29 cellular contexts compared by ENCODE assay signal in genomic region chr1:194624833-194625232, GRCh38.
"Had no signal": no experiment of that assay in that cellular context is flagged by ENCODE, and none has a peak within 500 bp of the region (broad histone marks: within the 10 kb centered on the region; RNA-seq: fewer than 3 reads in every experiment).

No MANE protein-coding gene starts in this region.

- H3K9me3 Mint-ChIP-seq: type B pancreatic cell had no signal

- H3K27ac Mint-ChIP-seq: naive thymus-derived CD4-positive, alpha-beta T cell; natural killer cell; nephron; progenitor cell of endocrine pancreas; stimulated activated memory B cell treated with anti-CD40 and anti-IgM and Interleukin-4, amounts not matched to agents 10 μg/mL and 1 μg/mL and 100 μg/mL, for 72 hours; stimulated activated naive CD8-positive, alpha-beta T cell treated with anti-CD3 and anti-CD28 coated beads, Interleukin-15, amount 100 ng/mL, for 72 hours; type B pancreatic cell had no signal

- H3K4me3 ChIP-seq: ovary, psoas muscle, right lobe of liver, sigmoid colon, suprapubic skin, testis, tibial artery, transverse colon, upper lobe of right lung, uterus had no signal

- H3K4me1 Mint-ChIP-seq: naive thymus-derived CD4-positive, alpha-beta T cell; natural killer cell; nephron; stimulated activated memory B cell treated with anti-CD40 and anti-IgM and Interleukin-4, amounts not matched to agents 10 μg/mL and 1 μg/mL and 100 μg/mL, for 72 hours; stimulated activated naive CD8-positive, alpha-beta T cell treated with anti-CD3 and anti-CD28 coated beads, Interleukin-15, amount 100 ng/mL, for 72 hours had no signal

- H3K4me1 ChIP-seq: parathyroid adenoma, psoas muscle, right lobe of liver, sigmoid colon, suprapubic skin, testis, tibial artery, transverse colon, upper lobe of right lung, uterus had no signal

- H3K36me3 ChIP-seq: ovary, right lobe of liver, sigmoid colon, suprapubic skin, tibial artery, transverse colon, upper lobe of right lung, uterus had no signal

- H3K27ac ChIP-seq: ovary, parathyroid adenoma, psoas muscle, right lobe of liver, sigmoid colon, suprapubic skin, testis, tibial artery, transverse colon, upper lobe of right lung, uterus had no signal

- H3K4me3 Mint-ChIP-seq: naive thymus-derived CD4-positive, alpha-beta T cell; natural killer cell; nephron; stimulated activated memory B cell treated with anti-CD40 and anti-IgM and Interleukin-4, amounts not matched to agents 10 μg/mL and 1 μg/mL and 100 μg/mL, for 72 hours; stimulated activated naive CD8-positive, alpha-beta T cell treated with anti-CD3 and anti-CD28 coated beads, Interleukin-15, amount 100 ng/mL, for 72 hours; type B pancreatic cell had no signal

- ATAC-seq: naive thymus-derived CD4-positive, alpha-beta T cell; natural killer cell; psoas muscle; right cardiac atrium; right lobe of liver; stimulated activated memory B cell treated with anti-CD40 and anti-IgM and Interleukin-4, amounts not matched to agents 10 μg/mL and 1 μg/mL and 100 μg/mL, for 72 hours; stimulated activated naive CD8-positive, alpha-beta T cell treated with anti-CD3 and anti-CD28 coated beads, Interleukin-15, amount 100 ng/mL, for 72 hours; stimulated activated naive CD8-positive, alpha-beta T cell treated with anti-CD3 and anti-CD28 coated beads, Interleukin-15, Interleukin-2, amounts not matched to agents 100 U/mL and 50 U/mL, for 24 hours; upper lobe of right lung had no signal

- H3K9ac ChIP-seq: parathyroid adenoma had no signal

- H2AFZ ChIP-seq: parathyroid adenoma had no signal

- DNase-seq: naive thymus-derived CD4-positive, alpha-beta T cell; natural killer cell; occipital lobe; ovary; psoas muscle; right lobe of liver; sigmoid colon; small intestine; stimulated activated CD4-positive, alpha-beta T cell treated with anti-CD3 and anti-CD28 coated beads, Interleukin-12 subunit alpha, Interleukin-12 subunit beta, amount 100 ng/mL, for 4 hours; stimulated activated CD4-positive, alpha-beta T cell treated with anti-CD3 and anti-CD28 coated beads, Interleukin-1b, Interleukin-23, amount 100 ng/mL, for 48 hours; stimulated activated CD4-positive, alpha-beta T cell treated with anti-CD3 and anti-CD28 coated beads, Interleukin-4, amount 100 ng/mL, for 1 hour; stimulated activated CD4-positive, alpha-beta T cell treated with anti-CD3 and anti-CD28 coated beads, Interleukin-4, amount 100 ng/mL, for 4 hours; stimulated activated CD8-positive, alpha-beta memory T cell treated with anti-CD3 and anti-CD28 coated beads, Interleukin-4, amount 100 ng/mL, for 48 hours; stimulated activated naive CD4-positive, alpha-beta T cell; stimulated activated naive CD8-positive, alpha-beta T cell treated with anti-CD3 and anti-CD28 coated beads, Interleukin-15, amount 100 ng/mL, for 72 hours; stimulated activated naive CD8-positive, alpha-beta T cell treated with anti-CD3 and anti-CD28 coated beads, Interleukin-15, Interleukin-2, amounts not matched to agents 100 U/mL and 50 U/mL, for 24 hours; substantia nigra; testis; tibial artery; transverse colon; upper lobe of right lung; uterus had no signal

- H3K27me3 ChIP-seq: ovary, right lobe of liver, sigmoid colon, suprapubic skin, testis, tibial artery, transverse colon, upper lobe of right lung, uterus had no signal

- H3K27me3 Mint-ChIP-seq: naive thymus-derived CD4-positive, alpha-beta T cell; progenitor cell of endocrine pancreas; stimulated activated memory B cell treated with anti-CD40 and anti-IgM and Interleukin-4, amounts not matched to agents 10 μg/mL and 1 μg/mL and 100 μg/mL, for 72 hours; stimulated activated naive CD8-positive, alpha-beta T cell treated with anti-CD3 and anti-CD28 coated beads, Interleukin-15, amount 100 ng/mL, for 72 hours; type B pancreatic cell had no signal

- H3K9me3 ChIP-seq: ovary, right lobe of liver, sigmoid colon, testis, uterus had no signal

- H3K36me3 Mint-ChIP-seq: naive thymus-derived CD4-positive, alpha-beta T cell; natural killer cell; stimulated activated memory B cell treated with anti-CD40 and anti-IgM and Interleukin-4, amounts not matched to agents 10 μg/mL and 1 μg/mL and 100 μg/mL, for 72 hours; type B pancreatic cell had no signal
